12 cellular contexts compared by ENCODE assay signal in the genomic region with DNA sequence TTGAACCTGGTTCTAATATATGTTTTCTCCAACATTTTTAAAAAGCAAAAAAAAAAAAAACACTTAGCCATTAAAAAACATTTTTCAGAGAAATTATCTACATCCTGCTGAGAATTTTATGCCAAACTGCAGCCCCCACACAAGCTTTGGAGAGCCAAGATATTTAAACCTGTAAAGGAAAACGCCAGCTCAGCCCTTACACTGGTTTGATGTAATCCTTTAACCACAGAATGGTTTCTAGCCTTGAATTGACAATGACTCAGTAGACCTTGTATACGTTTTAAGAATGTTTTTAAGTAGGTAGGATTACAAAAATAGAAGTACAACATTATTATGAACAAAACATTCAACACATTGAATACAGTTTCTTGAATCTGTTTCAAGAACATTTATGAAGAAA.
DNase-seq lines count a peak whose midpoint lies in the region; ATAC-seq and TF ChIP-seq lines count a peak whose summit lies in the region.
"Had no signal": no experiment of that assay in that cellular context is flagged by ENCODE, and none has a peak within 500 bp of the region (broad histone marks: within the 10 kb centered on the region; RNA-seq: fewer than 3 reads in every experiment).

No MANE protein-coding gene starts in this region.

- H3K4me3 ChIP-seq in cardiac fibroblast (replicated peaks in 1 of 2; ENCODE audit: low read depth in 2 of 2, low read length in 2 of 2), result no peak overlapping the region

- H3K27ac Mint-ChIP-seq in stimulated activated effector memory CD8-positive, alpha-beta T cell treated with anti-CD3 and anti-CD28 coated beads, Interleukin-12 subunit alpha, Interleukin-12 subunit beta, amount 100 ng/mL, for 72 hours, result peak overlapping the region; percentile 87
- H3K27ac Mint-ChIP-seq in nephron progenitor cell, result no peak overlapping the region

- TF ChIP-seq CTCF in cardiac fibroblast (IDR thresholded peaks at IDR 0.05; ENCODE audit: low read depth, low read length) (no peak), nephron progenitor cell (IDR thresholded peaks at IDR 0.05) (no peak)

- peak; percentile 95 for ATAC-seq in stimulated activated effector memory CD8-positive, alpha-beta T cell treated with anti-CD3 and anti-CD28 coated beads, Interleukin-12 subunit alpha, Interleukin-12 subunit beta, amount 100 ng/mL, for 72 hours

- H3K4me3 Mint-ChIP-seq in stimulated activated effector memory CD8-positive, alpha-beta T cell treated with anti-CD3 and anti-CD28 coated beads, Interleukin-12 subunit alpha, Interleukin-12 subunit beta, amount 100 ng/mL, for 72 hours, result peak overlapping the region; percentile 49
- H3K4me3 Mint-ChIP-seq in nephron progenitor cell, result no peak overlapping the region

- H3K4me1 Mint-ChIP-seq in stimulated activated effector memory CD8-positive, alpha-beta T cell treated with anti-CD3 and anti-CD28 coated beads, Interleukin-12 subunit alpha, Interleukin-12 subunit beta, amount 100 ng/mL, for 72 hours, result peaks cover 47% of the 10 kb centered on the region
- H3K4me1 Mint-ChIP-seq in nephron progenitor cell, result no peaks in the 10 kb centered on the region

- peak; percentile 10 for DNase-seq in activated naive CD4-positive, alpha-beta T cell treated with Interleukin-2 at 50 U/mL for 16 hours
- no peak for DNase-seq in activated naive CD4-positive, alpha-beta T cell (lab: John Stamatoyannopoulos, UW)
- DNase-seq in OCI-M1 (lab: John Stamatoyannopoulos, UW) (peak; percentile 55), cardiac fibroblast (ENCODE audit: low read depth in 2 of 2) (peak; percentile 77 to 89), GF-D8 (lab: John Stamatoyannopoulos, UW) (no peak), nephron progenitor cell (no peak), DMS 273 treated with DMSO at 0.1 percent for 48 hours (lab: John Stamatoyannopoulos, UW) (no peak)
- DNase-seq in stimulated activated effector memory CD8-positive, alpha-beta T cell treated with anti-CD3 and anti-CD28 coated beads, Interleukin-12 subunit alpha, Interleukin-12 subunit beta, amount 100 ng/mL, for 72 hours (ENCODE audit: low spot score in 2 of 2), result no peak
- DNase-seq: aorta, COR-L47, hippocampal formation, NCI-H1436 treated with DMSO at 0.1 percent for 48 hours had no signal

- peaks cover 3% of the 10 kb centered on the region for H3K9me3 Mint-ChIP-seq in stimulated activated effector memory CD8-positive, alpha-beta T cell treated with anti-CD3 and anti-CD28 coated beads, Interleukin-12 subunit alpha, Interleukin-12 subunit beta, amount 100 ng/mL, for 72 hours
- H3K9me3 Mint-ChIP-seq in nephron progenitor cell, result peaks cover 16% of the 10 kb centered on the region

- H3K27me3 Mint-ChIP-seq in nephron progenitor cell (ENCODE audit: low read depth, poor library complexity), result no peaks in the 10 kb centered on the region

- H3K36me3 Mint-ChIP-seq in stimulated activated effector memory CD8-positive, alpha-beta T cell treated with anti-CD3 and anti-CD28 coated beads, Interleukin-12 subunit alpha, Interleukin-12 subunit beta, amount 100 ng/mL, for 72 hours, result peaks cover 16% of the 10 kb centered on the region
- H3K36me3 Mint-ChIP-seq in nephron progenitor cell (ENCODE audit: low read depth), result peaks cover 19% of the 10 kb centered on the region

Comparison
In these comparisons a context has a peak if more than half of its experiments do, and no peak if none do; other contexts are left out.
1. DNase-seq: peak in activated naive CD4-positive, alpha-beta T cell treated with Interleukin-2 at 50 U/mL for 16 hours (single experiment), OCI-M1 (single experiment) and cardiac fibroblast (2 of 2); none in activated naive CD4-positive, alpha-beta T cell (0 of 4), stimulated activated effector memory CD8-positive, alpha-beta T cell treated with anti-CD3 and anti-CD28 coated beads, Interleukin-12 subunit alpha, Interleukin-12 subunit beta, amount 100 ng/mL, for 72 hours (0 of 2), GF-D8 (single experiment), nephron progenitor cell (single experiment) and DMS 273 treated with DMSO at 0.1 percent for 48 hours (single experiment).